ENCODE assay signal across 20 cellular contexts in genomic region chr1:240046000-240046399, GRCh38. TPM values are rescaled to one million over a fixed set of nuclear protein-coding genes. Genes with fewer than 3 reads are reported as not detected.
A peak's percentile ranks its signal among the peaks of the same experiment; 100 is the strongest.
DNase-seq lines count a peak whose midpoint lies in the region; ATAC-seq and TF ChIP-seq lines count a peak whose summit lies in the region.
"Had no signal": no experiment of that assay in that cellular context is flagged by ENCODE, and none has a peak within 500 bp of the region (broad histone marks: within the 10 kb centered on the region; RNA-seq: fewer than 3 reads in every experiment).

No MANE protein-coding gene starts in this region.

- CTCF ChIA-PET in PC-3 (lab: Charles Lee), result interaction anchor here (0.6 kb wide), 1 partner anchor 28 kb away, joined by 3 read pairs; no protein-coding TSS in a partner anchor

- no peak overlapping the region for H2BK12ac ChIP-seq in neuronal stem cell (ENCODE audit: low read length)

- intact Hi-C loops in PC-3 (cut with micrococcal nuclease), result no loop called here

- DNase-seq in GM23338 (ENCODE audit: low spot score), result no peak
- DNase-seq in NCI-H82 (lab: John Stamatoyannopoulos, UW), result peak; percentile 90
- DNase-seq in PC-3, result no peak
- DNase-seq in neuronal stem cell (ENCODE audit: low spot score), result no peak
- no peak for DNase-seq in Ammon's horn (ENCODE audit: low spot score)
- no peak for DNase-seq in ureter (ENCODE audit: low spot score)
- DNase-seq in hypothalamus (lab: John Stamatoyannopoulos, UW), result no peak
- DNase-seq in H4 (ENCODE audit: low spot score), result no peak
- DNase-seq: BE2C; CD4-positive, alpha-beta T cell; CD8-positive, alpha-beta memory T cell; DMS53; DMS79 treated with DMSO at 0.1 percent for 48 hours; GF-D8; HFFc6 had no signal

- H3K23ac ChIP-seq in neuronal stem cell (ENCODE audit: low read depth, low read length, poor library complexity), result no peak overlapping the region

- H3K4ac ChIP-seq in neuronal stem cell (ENCODE audit: low read length), result no peak overlapping the region

- H2AK5ac ChIP-seq in neuronal stem cell (ENCODE audit: low read depth, low read length), result no peak overlapping the region

- H3K4me3 ChIP-seq in GM23338 (no peak overlapping the region), PC-3 (ENCODE audit: low read length) (no peak overlapping the region), neuronal stem cell (ENCODE audit: low read length in 2 of 2) (no peak overlapping the region)
- H3K4me3 ChIP-seq: BLaER1 treated with 17β-estradiol and CSF1 and Interleukin-3, amounts not matched to agents 10 nM and 100 nM; HAP-1 had no signal

- H3K9me3 Mint-ChIP-seq in GM23338, result no peaks in the 10 kb centered on the region
- H3K9me3 Mint-ChIP-seq: CD4-positive, alpha-beta T cell; HFFc6 had no signal

- H2BK15ac ChIP-seq in neuronal stem cell (ENCODE audit: low read length), result no peak overlapping the region

- no peak overlapping the region for H2BK5ac ChIP-seq in neuronal stem cell (ENCODE audit: low read length)

- POLR2A ChIA-PET in PC-3 (lab: Charles Lee; ENCODE audit: unreplicated experiment), result no interaction called here

- H3K79me1 ChIP-seq in neuronal stem cell (ENCODE audit: low read depth, low read length), result no peaks in the 10 kb centered on the region

- H3K18ac ChIP-seq in neuronal stem cell (ENCODE audit: low read length), result no peak overlapping the region

- H2AFZ ChIP-seq in GM23338 (peak overlapping the region; percentile 38; the same call in 1 of the 2 replicates), PC-3 (ENCODE audit: low read length) (peak overlapping the region; percentile 57), neuronal stem cell (ENCODE audit: low read length) (peak overlapping the region; percentile 56)

- no CpG with 5 or more reads among the region's 8 CpGs for WGBS in neuronal stem cell (ENCODE audit: extremely low coverage in 2 of 2, insufficient read length in 2 of 2, insufficient replicate concordance in 1 of 2), 2 donors

- H3K27me3 Mint-ChIP-seq in GM23338 (ENCODE audit: insufficient read depth, low read depth, poor library complexity), result no peaks in the 10 kb centered on the region
- H3K27me3 Mint-ChIP-seq: CD4-positive, alpha-beta T cell; CD8-positive, alpha-beta memory T cell had no signal

- no peaks in the 10 kb centered on the region for H3K4me1 Mint-ChIP-seq in GM23338
- H3K4me1 Mint-ChIP-seq: CD14-positive monocyte; CD8-positive, alpha-beta memory T cell had no signal

- H3K4me2 ChIP-seq in GM23338, result no peak overlapping the region
- no peak overlapping the region for H3K4me2 ChIP-seq in PC-3 (ENCODE audit: low read length)
- H3K4me2 ChIP-seq in neuronal stem cell (ENCODE audit: insufficient read depth, low read length, poor library complexity, severe bottlenecking), result no peak overlapping the region
- H3K4me2 ChIP-seq: BLaER1 treated with 17β-estradiol and CSF1 and Interleukin-3, amounts not matched to agents 10 nM and 100 nM had no signal

- no peak overlapping the region for H3K14ac ChIP-seq in neuronal stem cell (ENCODE audit: low read length)

- H3F3A ChIP-seq in GM23338 (replicated peaks; ENCODE audit: low read depth), result no peaks in the 10 kb centered on the region
- no peaks in the 10 kb centered on the region for H3F3A ChIP-seq in PC-3 (ENCODE audit: low read length, unreplicated experiment)

- H3K9me3 ChIP-seq in PC-3 (ENCODE audit: low read length), result no peaks in the 10 kb centered on the region
- no peaks in the 10 kb centered on the region for H3K9me3 ChIP-seq in neuronal stem cell (replicated peaks in 1 of 2; ENCODE audit: control insufficient read depth in 2 of 2, insufficient read depth in 1 of 2, low read depth in 1 of 2, low read length in 2 of 2)
- H3K9me3 ChIP-seq: BE2C, HAP-1 had no signal

- H3K36me3 Mint-ChIP-seq in GM23338 (ENCODE audit: low read depth), result no peaks in the 10 kb centered on the region
- H3K36me3 Mint-ChIP-seq: CD14-positive monocyte; CD8-positive, alpha-beta memory T cell had no signal

- no peak overlapping the region for H3K4me3 Mint-ChIP-seq in GM23338
- H3K4me3 Mint-ChIP-seq: CD14-positive monocyte; CD4-positive, alpha-beta T cell; CD8-positive, alpha-beta memory T cell; HFFc6 had no signal

- no peak for TF ChIP-seq CTCF in GM23338 (conservative IDR thresholded peaks at IDR 0.05; ENCODE audit: low read depth in 2 of 2)
- TF ChIP-seq CTCF in PC-3 (conservative IDR thresholded peaks at IDR 0.05; ENCODE audit: low read depth, low read length), result no peak

- H3K79me2 ChIP-seq in GM23338 (replicated peaks; ENCODE audit: insufficient read depth), result no peaks in the 10 kb centered on the region
- H3K79me2 ChIP-seq in PC-3 (ENCODE audit: low read length), result no peaks in the 10 kb centered on the region

- H3K27me3 ChIP-seq in GM23338 (ENCODE audit: insufficient read depth), result no peaks in the 10 kb centered on the region
- no peaks in the 10 kb centered on the region for H3K27me3 ChIP-seq in PC-3 (ENCODE audit: low read length)
- no peaks in the 10 kb centered on the region for H3K27me3 ChIP-seq in neuronal stem cell (ENCODE audit: control insufficient read depth in 3 of 3, insufficient read depth in 3 of 3, low read depth in 1 of 3, low read length in 3 of 3)
- H3K27me3 ChIP-seq: BLaER1 treated with 17β-estradiol and CSF1 and Interleukin-3, amounts not matched to agents 10 nM and 100 nM had no signal

- H4K20me1 ChIP-seq in GM23338 (replicated peaks; ENCODE audit: insufficient read depth) (no peaks in the 10 kb centered on the region), PC-3 (ENCODE audit: low read length) (no peaks in the 10 kb centered on the region)
- H4K20me1 ChIP-seq: BLaER1 treated with 17β-estradiol and CSF1 and Interleukin-3, amounts not matched to agents 10 nM and 100 nM had no signal

- H3K36me3 ChIP-seq in GM23338 (ENCODE audit: insufficient read depth) (no peaks in the 10 kb centered on the region), PC-3 (ENCODE audit: low read depth, low read length) (no peaks in the 10 kb centered on the region), neuronal stem cell (replicated peaks in 1 of 2; ENCODE audit: control insufficient read depth in 2 of 2, insufficient read depth in 2 of 2, low read length in 2 of 2) (no peaks in the 10 kb centered on the region)
- H3K36me3 ChIP-seq: BE2C; BLaER1 treated with 17β-estradiol and CSF1 and Interleukin-3, amounts not matched to agents 10 nM and 100 nM; HAP-1 had no signal

- no peak for ATAC-seq in GM23338
- ATAC-seq in PC-3, result no peak

- H3K9ac ChIP-seq in PC-3 (ENCODE audit: low read length) (no peak overlapping the region), neuronal stem cell (ENCODE audit: low read depth, low read length, poor library complexity) (no peak overlapping the region)
- H3K9ac ChIP-seq: BLaER1 treated with 17β-estradiol and CSF1 and Interleukin-3, amounts not matched to agents 10 nM and 100 nM had no signal

- no peak overlapping the region for H4K91ac ChIP-seq in neuronal stem cell (ENCODE audit: low read depth, low read length, poor library complexity)

- H3K27ac ChIP-seq in GM23338 (ENCODE audit: low read depth) (no peak overlapping the region), PC-3 (ENCODE audit: low read length) (no peak overlapping the region), neuronal stem cell (replicated peaks; ENCODE audit: low read length) (no peak overlapping the region)
- H3K27ac ChIP-seq: BLaER1 treated with 17β-estradiol and CSF1 and Interleukin-3, amounts not matched to agents 10 nM and 100 nM had no signal

- H3K4me1 ChIP-seq in GM23338 (ENCODE audit: insufficient read depth), result no peaks in the 10 kb centered on the region
- no peaks in the 10 kb centered on the region for H3K4me1 ChIP-seq in PC-3 (ENCODE audit: insufficient read depth, low read length)
- no peaks in the 10 kb centered on the region for H3K4me1 ChIP-seq in neuronal stem cell (ENCODE audit: control insufficient read depth in 2 of 2, insufficient read depth in 1 of 2, low read depth in 1 of 2, low read length in 2 of 2)
- H3K4me1 ChIP-seq: BE2C, HAP-1 had no signal

- no peak overlapping the region for H2BK120ac ChIP-seq in neuronal stem cell (ENCODE audit: low read depth, low read length)

- no peaks in the 10 kb centered on the region for H3K9me2 ChIP-seq in GM23338 (ENCODE audit: insufficient read depth)
- no peaks in the 10 kb centered on the region for H3K9me2 ChIP-seq in PC-3 (replicated peaks; ENCODE audit: low read length)

- no peak overlapping the region for H3K27ac Mint-ChIP-seq in GM23338
- H3K27ac Mint-ChIP-seq: CD14-positive monocyte; CD4-positive, alpha-beta T cell; CD8-positive, alpha-beta memory T cell; HFFc6 had no signal

- H4K8ac ChIP-seq in neuronal stem cell (ENCODE audit: low read depth, low read length), result no peak overlapping the region

- no TSS peak for BruUV-seq in PC-3 (replicated peaks; lab: Mats Ljungman, UMichigan)

TF ChIP-seq in GM23338, 12 proteins besides CTCF, POLR2A, EP300 and RAD21:
- TF ChIP-seq JUNB (IDR thresholded peaks at IDR 0.05; ENCODE audit: unreplicated experiment) (no peak), ZNF331 (CRISPR knock-in tag; IDR thresholded peaks at IDR 0.05; ENCODE audit: low read depth) (no peak)

RNA-seq across cellular contexts. Expression of gene FMN2, which starts 45.7 kb away (rescaled TPM):
- total RNA-seq in GM23338 (2014; rRNA removed; shearing (Covaris generic)), result 2.5 and 6.0 TPM in 2 replicates
- polyA plus RNA-seq in GM23338 (2016; fragmentation: Nextera tagmentation; extraction: Ambion mirVana), result 1.4 and 1.5 TPM in 2 replicates
- total RNA-seq in PC-3 (2014; rRNA removed), result 4.6 and 8.3 TPM in 2 replicates
- 6.4 TPM for polyA plus RNA-seq in neuronal stem cell (2013, experiment 1 of 2)
- polyA plus RNA-seq in neuronal stem cell (2013, experiment 2 of 2), result 6.4 TPM
- 0.49 TPM for total RNA-seq in ureter
- 1.9 and 5.2 TPM in 2 replicates for total RNA-seq in H4 (2014; rRNA removed; shearing (Covaris generic))
- total RNA-seq: A673; CD4-positive, alpha-beta T cell; CD8-positive, alpha-beta memory T cell; G401 had no signal
- polyA plus RNA-seq: CD14-positive monocyte; CD8-positive, alpha-beta memory T cell had no signal
